1 cellular context compared by ENCODE assay signal in genomic region chr9:121786998-121787422, GRCh38.
TF ChIP-seq lines count a peak whose summit lies in the region.

No MANE protein-coding gene starts in this region.

TF ChIP-seq in HepG2, 621 proteins besides CTCF, POLR2A, EP300 and RAD21 (continued from another document):
- TF ChIP-seq, protein P1, sequence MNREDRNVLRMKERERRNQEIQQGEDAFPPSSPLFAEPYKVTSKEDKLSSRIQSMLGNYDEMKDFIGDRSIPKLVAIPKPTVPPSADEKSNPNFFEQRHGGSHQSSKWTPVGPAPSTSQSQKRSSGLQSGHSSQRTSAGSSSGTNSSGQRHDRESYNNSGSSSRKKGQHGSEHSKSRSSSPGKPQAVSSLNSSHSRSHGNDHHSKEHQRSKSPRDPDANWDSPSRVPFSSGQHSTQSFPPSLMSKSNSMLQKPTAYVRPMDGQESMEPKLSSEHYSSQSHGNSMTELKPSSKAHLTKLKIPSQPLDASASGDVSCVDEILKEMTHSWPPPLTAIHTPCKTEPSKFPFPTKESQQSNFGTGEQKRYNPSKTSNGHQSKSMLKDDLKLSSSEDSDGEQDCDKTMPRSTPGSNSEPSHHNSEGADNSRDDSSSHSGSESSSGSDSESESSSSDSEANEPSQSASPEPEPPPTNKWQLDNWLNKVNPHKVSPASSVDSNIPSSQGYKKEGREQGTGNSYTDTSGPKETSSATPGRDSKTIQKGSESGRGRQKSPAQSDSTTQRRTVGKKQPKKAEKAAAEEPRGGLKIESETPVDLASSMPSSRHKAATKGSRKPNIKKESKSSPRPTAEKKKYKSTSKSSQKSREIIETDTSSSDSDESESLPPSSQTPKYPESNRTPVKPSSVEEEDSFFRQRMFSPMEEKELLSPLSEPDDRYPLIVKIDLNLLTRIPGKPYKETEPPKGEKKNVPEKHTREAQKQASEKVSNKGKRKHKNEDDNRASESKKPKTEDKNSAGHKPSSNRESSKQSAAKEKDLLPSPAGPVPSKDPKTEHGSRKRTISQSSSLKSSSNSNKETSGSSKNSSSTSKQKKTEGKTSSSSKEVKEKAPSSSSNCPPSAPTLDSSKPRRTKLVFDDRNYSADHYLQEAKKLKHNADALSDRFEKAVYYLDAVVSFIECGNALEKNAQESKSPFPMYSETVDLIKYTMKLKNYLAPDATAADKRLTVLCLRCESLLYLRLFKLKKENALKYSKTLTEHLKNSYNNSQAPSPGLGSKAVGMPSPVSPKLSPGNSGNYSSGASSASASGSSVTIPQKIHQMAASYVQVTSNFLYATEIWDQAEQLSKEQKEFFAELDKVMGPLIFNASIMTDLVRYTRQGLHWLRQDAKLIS (CRISPR knock-in tag; IDR thresholded peaks at IDR 0.05): no peak
- no peak for TF ChIP-seq ZNF362 (CRISPR knock-in tag; IDR thresholded peaks at IDR 0.05; ENCODE audit: borderline replicate concordance)
- TF ChIP-seq MYNN (CRISPR knock-in tag; IDR thresholded peaks at IDR 0.05; ENCODE audit: low read depth): no peak
- no peak for TF ChIP-seq LCORL (IDR thresholded peaks at IDR 0.05)
- TF ChIP-seq LCORL (CRISPR knock-in tag; IDR thresholded peaks at IDR 0.05): no peak
- no peak for TF ChIP-seq CCDC6 (CRISPR knock-in tag; IDR thresholded peaks at IDR 0.05)
- TF ChIP-seq, protein P2, sequence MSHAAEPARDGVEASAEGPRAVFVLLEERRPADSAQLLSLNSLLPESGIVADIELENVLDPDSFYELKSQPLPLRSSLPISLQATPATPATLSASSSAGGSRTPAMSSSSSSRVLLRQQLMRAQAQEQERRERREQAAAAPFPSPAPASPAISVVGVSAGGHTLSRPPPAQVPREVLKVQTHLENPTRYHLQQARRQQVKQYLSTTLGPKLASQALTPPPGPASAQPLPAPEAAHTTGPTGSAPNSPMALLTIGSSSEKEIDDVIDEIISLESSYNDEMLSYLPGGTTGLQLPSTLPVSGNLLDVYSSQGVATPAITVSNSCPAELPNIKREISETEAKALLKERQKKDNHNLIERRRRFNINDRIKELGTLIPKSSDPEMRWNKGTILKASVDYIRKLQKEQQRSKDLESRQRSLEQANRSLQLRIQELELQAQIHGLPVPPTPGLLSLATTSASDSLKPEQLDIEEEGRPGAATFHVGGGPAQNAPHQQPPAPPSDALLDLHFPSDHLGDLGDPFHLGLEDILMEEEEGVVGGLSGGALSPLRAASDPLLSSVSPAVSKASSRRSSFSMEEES (CRISPR knock-in tag; IDR thresholded peaks at IDR 0.05): no peak
- TF ChIP-seq ZNF761 (CRISPR knock-in tag; conservative IDR thresholded peaks at IDR 0.05): no peak
- TF ChIP-seq, protein P3, sequence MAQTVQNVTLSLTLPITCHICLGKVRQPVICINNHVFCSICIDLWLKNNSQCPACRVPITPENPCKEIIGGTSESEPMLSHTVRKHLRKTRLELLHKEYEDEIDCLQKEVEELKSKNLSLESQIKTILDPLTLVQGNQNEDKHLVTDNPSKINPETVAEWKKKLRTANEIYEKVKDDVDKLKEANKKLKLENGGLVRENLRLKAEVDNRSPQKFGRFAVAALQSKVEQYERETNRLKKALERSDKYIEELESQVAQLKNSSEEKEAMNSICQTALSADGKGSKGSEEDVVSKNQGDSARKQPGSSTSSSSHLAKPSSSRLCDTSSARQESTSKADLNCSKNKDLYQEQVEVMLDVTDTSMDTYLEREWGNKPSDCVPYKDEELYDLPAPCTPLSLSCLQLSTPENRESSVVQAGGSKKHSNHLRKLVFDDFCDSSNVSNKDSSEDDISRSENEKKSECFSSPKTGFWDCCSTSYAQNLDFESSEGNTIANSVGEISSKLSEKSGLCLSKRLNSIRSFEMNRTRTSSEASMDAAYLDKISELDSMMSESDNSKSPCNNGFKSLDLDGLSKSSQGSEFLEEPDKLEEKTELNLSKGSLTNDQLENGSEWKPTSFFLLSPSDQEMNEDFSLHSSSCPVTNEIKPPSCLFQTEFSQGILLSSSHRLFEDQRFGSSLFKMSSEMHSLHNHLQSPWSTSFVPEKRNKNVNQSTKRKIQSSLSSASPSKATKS (CRISPR knock-in tag; IDR thresholded peaks at IDR 0.05): no peak
- TF ChIP-seq, protein P4, sequence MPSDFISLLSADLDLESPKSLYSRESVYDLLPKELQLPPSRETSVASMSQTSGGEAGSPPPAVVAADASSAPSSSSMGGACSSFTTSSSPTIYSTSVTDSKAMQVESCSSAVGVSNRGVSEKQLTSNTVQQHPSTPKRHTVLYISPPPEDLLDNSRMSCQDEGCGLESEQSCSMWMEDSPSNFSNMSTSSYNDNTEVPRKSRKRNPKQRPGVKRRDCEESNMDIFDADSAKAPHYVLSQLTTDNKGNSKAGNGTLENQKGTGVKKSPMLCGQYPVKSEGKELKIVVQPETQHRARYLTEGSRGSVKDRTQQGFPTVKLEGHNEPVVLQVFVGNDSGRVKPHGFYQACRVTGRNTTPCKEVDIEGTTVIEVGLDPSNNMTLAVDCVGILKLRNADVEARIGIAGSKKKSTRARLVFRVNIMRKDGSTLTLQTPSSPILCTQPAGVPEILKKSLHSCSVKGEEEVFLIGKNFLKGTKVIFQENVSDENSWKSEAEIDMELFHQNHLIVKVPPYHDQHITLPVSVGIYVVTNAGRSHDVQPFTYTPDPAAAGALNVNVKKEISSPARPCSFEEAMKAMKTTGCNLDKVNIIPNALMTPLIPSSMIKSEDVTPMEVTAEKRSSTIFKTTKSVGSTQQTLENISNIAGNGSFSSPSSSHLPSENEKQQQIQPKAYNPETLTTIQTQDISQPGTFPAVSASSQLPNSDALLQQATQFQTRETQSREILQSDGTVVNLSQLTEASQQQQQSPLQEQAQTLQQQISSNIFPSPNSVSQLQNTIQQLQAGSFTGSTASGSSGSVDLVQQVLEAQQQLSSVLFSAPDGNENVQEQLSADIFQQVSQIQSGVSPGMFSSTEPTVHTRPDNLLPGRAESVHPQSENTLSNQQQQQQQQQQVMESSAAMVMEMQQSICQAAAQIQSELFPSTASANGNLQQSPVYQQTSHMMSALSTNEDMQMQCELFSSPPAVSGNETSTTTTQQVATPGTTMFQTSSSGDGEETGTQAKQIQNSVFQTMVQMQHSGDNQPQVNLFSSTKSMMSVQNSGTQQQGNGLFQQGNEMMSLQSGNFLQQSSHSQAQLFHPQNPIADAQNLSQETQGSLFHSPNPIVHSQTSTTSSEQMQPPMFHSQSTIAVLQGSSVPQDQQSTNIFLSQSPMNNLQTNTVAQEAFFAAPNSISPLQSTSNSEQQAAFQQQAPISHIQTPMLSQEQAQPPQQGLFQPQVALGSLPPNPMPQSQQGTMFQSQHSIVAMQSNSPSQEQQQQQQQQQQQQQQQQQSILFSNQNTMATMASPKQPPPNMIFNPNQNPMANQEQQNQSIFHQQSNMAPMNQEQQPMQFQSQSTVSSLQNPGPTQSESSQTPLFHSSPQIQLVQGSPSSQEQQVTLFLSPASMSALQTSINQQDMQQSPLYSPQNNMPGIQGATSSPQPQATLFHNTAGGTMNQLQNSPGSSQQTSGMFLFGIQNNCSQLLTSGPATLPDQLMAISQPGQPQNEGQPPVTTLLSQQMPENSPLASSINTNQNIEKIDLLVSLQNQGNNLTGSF (CRISPR knock-in tag; IDR thresholded peaks at IDR 0.05): no peak
- no peak for TF ChIP-seq ZNF101 (CRISPR knock-in tag; IDR thresholded peaks at IDR 0.05; ENCODE audit: borderline replicate concordance, low read depth)
- TF ChIP-seq, protein P5, sequence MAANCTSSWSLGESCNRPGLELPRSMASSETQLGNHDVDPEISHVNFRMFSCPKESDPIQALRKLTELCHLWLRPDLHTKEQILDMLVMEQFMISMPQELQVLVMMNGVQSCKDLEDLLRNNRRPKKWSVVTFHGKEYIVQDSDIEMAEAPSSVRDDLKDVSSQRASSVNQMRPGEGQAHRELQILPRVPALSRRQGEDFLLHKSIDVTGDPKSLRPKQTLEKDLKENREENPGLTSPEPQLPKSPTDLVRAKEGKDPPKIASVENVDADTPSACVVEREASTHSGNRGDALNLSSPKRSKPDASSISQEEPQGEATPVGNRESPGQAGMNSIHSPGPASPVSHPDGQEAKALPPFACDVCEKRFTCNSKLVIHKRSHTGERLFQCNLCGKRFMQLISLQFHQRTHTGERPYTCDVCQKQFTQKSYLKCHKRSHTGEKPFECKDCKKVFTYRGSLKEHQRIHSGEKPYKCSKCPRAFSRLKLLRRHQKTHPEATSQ (CRISPR knock-in tag; IDR thresholded peaks at IDR 0.05; ENCODE audit: borderline replicate concordance): no peak
- TF ChIP-seq MXD1 (CRISPR knock-in tag; IDR thresholded peaks at IDR 0.05): no peak
- no peak for TF ChIP-seq PRDM4 (CRISPR knock-in tag; IDR thresholded peaks at IDR 0.05; ENCODE audit: borderline replicate concordance)
- TF ChIP-seq IRX3 (CRISPR knock-in tag; IDR thresholded peaks at IDR 0.05; ENCODE audit: borderline replicate concordance, low read depth): no peak
